Comparison of ENCODE assay signal across 13 cellular contexts in the genomic region with DNA sequence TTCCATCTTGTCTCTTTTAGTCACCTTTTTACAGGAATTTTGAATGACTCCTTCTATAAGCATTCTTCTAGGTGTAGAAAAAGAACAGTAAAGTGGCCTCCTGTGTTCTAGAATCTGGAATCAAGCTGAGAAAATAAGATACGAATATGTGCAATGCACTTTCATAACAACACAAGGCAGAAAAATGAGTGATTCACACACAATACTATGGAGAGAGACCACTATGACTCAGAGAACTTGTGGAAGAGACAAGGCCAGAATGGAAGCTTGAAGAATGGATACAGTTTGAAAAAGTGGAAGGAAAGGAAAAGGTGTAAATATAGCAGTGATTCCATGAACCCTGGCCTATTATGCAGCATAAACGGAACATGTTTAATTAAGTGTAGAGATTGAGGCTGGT. TPM values are rescaled to one million over a fixed set of nuclear protein-coding genes. Genes with fewer than 3 reads are reported as not detected.
DNase-seq lines count a peak whose midpoint lies in the region; ATAC-seq and TF ChIP-seq lines count a peak whose summit lies in the region.
"Had no signal": no experiment of that assay in that cellular context is flagged by ENCODE, and none has a peak within 500 bp of the region (broad histone marks: within the 10 kb centered on the region; RNA-seq: fewer than 3 reads in every experiment).

No MANE protein-coding gene starts in this region.

- peaks cover 0 to 4% (median 0%) of the 10 kb centered on the region in 7 donors for H3K9me3 Mint-ChIP-seq in CD4-positive, CD25-positive, alpha-beta regulatory T cell
- no peaks in the 10 kb centered on the region for H3K9me3 Mint-ChIP-seq in activated T-helper 17 cell treated with anti-CD3 and anti-CD28 coated beads, Interleukin-2, amount 50 U/mL, for 72 hours
- no peaks in the 10 kb centered on the region for H3K9me3 Mint-ChIP-seq in endodermal cell

- no peaks in the 10 kb centered on the region for H3K27me3 Mint-ChIP-seq in CD4-positive, CD25-positive, alpha-beta regulatory T cell
- H3K27me3 Mint-ChIP-seq in activated T-helper 17 cell treated with anti-CD3 and anti-CD28 coated beads, Interleukin-2, amount 50 U/mL, for 72 hours = no peaks in the 10 kb centered on the region
- H3K27me3 Mint-ChIP-seq in endodermal cell (ENCODE audit: insufficient read depth) = no peaks in the 10 kb centered on the region

- peaks cover 9% of the 10 kb centered on the region for H3K4me1 ChIP-seq in CD4-positive, CD25-positive, alpha-beta regulatory T cell (ENCODE audit: control insufficient read depth, insufficient read depth, low read length, poor library complexity, severe bottlenecking)
- H3K4me1 ChIP-seq in foreskin keratinocyte (no peaks in the 10 kb centered on the region), endodermal cell (ENCODE audit: control insufficient read depth, insufficient read depth, low read length) (no peaks in the 10 kb centered on the region)
- H3K4me1 ChIP-seq: Caco-2 had no signal

- H3K27ac ChIP-seq in CD4-positive, CD25-positive, alpha-beta regulatory T cell (ENCODE audit: insufficient read depth, low read length, poor library complexity, severe bottlenecking) = no peak overlapping the region
- H3K27ac ChIP-seq in foreskin keratinocyte (no peak overlapping the region), endodermal cell (ENCODE audit: low read depth, low read length) (no peak overlapping the region)

- no peak overlapping the region for H3K9ac ChIP-seq in endodermal cell (ENCODE audit: extremely low read depth, low read length, poor library complexity, severe bottlenecking)

- peak overlapping the region in 1 of 3 donors; percentile 43 for H3K27ac Mint-ChIP-seq in CD4-positive, CD25-positive, alpha-beta regulatory T cell
- H3K27ac Mint-ChIP-seq in activated T-helper 17 cell treated with anti-CD3 and anti-CD28 coated beads, Interleukin-2, amount 50 U/mL, for 72 hours = no peak overlapping the region
- no peak overlapping the region for H3K27ac Mint-ChIP-seq in endodermal cell

- no peaks in the 10 kb centered on the region for H3K27me3 ChIP-seq in CD4-positive, CD25-positive, alpha-beta regulatory T cell (ENCODE audit: control insufficient read depth, insufficient read depth, low read length)
- no peaks in the 10 kb centered on the region for H3K27me3 ChIP-seq in foreskin keratinocyte
- H3K27me3 ChIP-seq in endodermal cell (ENCODE audit: control insufficient read depth, insufficient read depth, low read length, poor library complexity, severe bottlenecking) = no peaks in the 10 kb centered on the region

- ATAC-seq in CD4-positive, CD25-positive, alpha-beta regulatory T cell (ENCODE audit: low read depth in 2 of 2) = no peak
- peak; percentile 76 for ATAC-seq in activated T-helper 17 cell treated with anti-CD3 and anti-CD28 coated beads, Interleukin-2, amount 50 U/mL, for 72 hours (replicated peaks)
- ATAC-seq in foreskin keratinocyte = peak; percentile 34
- ATAC-seq: HCT116 had no signal

- no peaks in the 10 kb centered on the region for H3K36me3 Mint-ChIP-seq in CD4-positive, CD25-positive, alpha-beta regulatory T cell
- no peaks in the 10 kb centered on the region for H3K36me3 Mint-ChIP-seq in activated T-helper 17 cell treated with anti-CD3 and anti-CD28 coated beads, Interleukin-2, amount 50 U/mL, for 72 hours (ENCODE audit: low read depth)
- H3K36me3 Mint-ChIP-seq in endodermal cell (ENCODE audit: low read depth) = no peaks in the 10 kb centered on the region

- no peaks in the 10 kb centered on the region for H3K36me3 ChIP-seq in CD4-positive, CD25-positive, alpha-beta regulatory T cell (ENCODE audit: control insufficient read depth, insufficient read depth, low read length)
- no peaks in the 10 kb centered on the region for H3K36me3 ChIP-seq in endodermal cell (ENCODE audit: control insufficient read depth, insufficient read depth, low read length)

- peak overlapping the region in 3 of 4 donors; percentile 55 to 70 (median 60) for H3K4me3 Mint-ChIP-seq in CD4-positive, CD25-positive, alpha-beta regulatory T cell
- H3K4me3 Mint-ChIP-seq in activated T-helper 17 cell treated with anti-CD3 and anti-CD28 coated beads, Interleukin-2, amount 50 U/mL, for 72 hours = peak overlapping the region; percentile 29
- no peak overlapping the region for H3K4me3 Mint-ChIP-seq in endodermal cell

- H3K4me1 Mint-ChIP-seq in CD4-positive, CD25-positive, alpha-beta regulatory T cell = peaks cover 18 to 34% (median 24%) of the 10 kb centered on the region in 4 donors
- H3K4me1 Mint-ChIP-seq in activated T-helper 17 cell treated with anti-CD3 and anti-CD28 coated beads, Interleukin-2, amount 50 U/mL, for 72 hours = peaks cover 11% of the 10 kb centered on the region
- no peaks in the 10 kb centered on the region for H3K4me1 Mint-ChIP-seq in endodermal cell

- 80 to 94% methylated on average over 2 of the region's 2 CpGs for WGBS in endodermal cell (ENCODE audit: insufficient coverage in 1 of 2, insufficient read length in 1 of 2), 2 experiments

- TF ChIP-seq CTCF in foreskin keratinocyte (conservative IDR thresholded peaks at IDR 0.05) = no peak
- no peak for TF ChIP-seq CTCF in endodermal cell (conservative IDR thresholded peaks at IDR 0.05)

- H3K4me3 ChIP-seq in CD4-positive, CD25-positive, alpha-beta regulatory T cell (ENCODE audit: low read depth, low read length) = peak overlapping the region; percentile 79
- H3K4me3 ChIP-seq in endodermal cell (ENCODE audit: low read length) = no peak overlapping the region

- no peaks in the 10 kb centered on the region for H3K9me3 ChIP-seq in CD4-positive, CD25-positive, alpha-beta regulatory T cell (ENCODE audit: control insufficient read depth in 2 of 2, low read length in 2 of 2)
- no peaks in the 10 kb centered on the region for H3K9me3 ChIP-seq in endodermal cell (ENCODE audit: control insufficient read depth, low read length)
- H3K9me3 ChIP-seq: Caco-2 had no signal

- DNase-seq in CD4-positive, CD25-positive, alpha-beta regulatory T cell = no peak
- DNase-seq in HT1080 (ENCODE audit: low read depth) = peak; percentile 68
- peak; percentile 49 to 70 for DNase-seq in foreskin keratinocyte
- DNase-seq in RPMI8226 = no peak
- no peak for DNase-seq in DMS 273 treated with DMSO at 0.1 percent for 48 hours (lab: John Stamatoyannopoulos, UW)
- DNase-seq in NOMO-1 treated with DMSO at 0.1 percent for 48 hours (lab: John Stamatoyannopoulos, UW; ENCODE audit: unreplicated experiment) = no peak
- DNase-seq in endodermal cell = no peak
- DNase-seq: aorta; Caco-2; NCI-H526; stimulated activated CD4-positive, alpha-beta T cell treated with anti-CD3 and anti-CD28 coated beads, Interleukin-2, amount 100 ng/mL, for 24 hours had no signal

RNA-seq across cellular contexts. Expression of gene SAMSN1, which starts 57.1 kb away (rescaled TPM):
- total RNA-seq in CD4-positive, CD25-positive, alpha-beta regulatory T cell = 112 TPM
- 10 to 100 TPM; 44.8 to 51.6 (median 50.5) TPM for polyA plus RNA-seq in CD4-positive, CD25-positive, alpha-beta regulatory T cell
- total RNA-seq in HT1080 (2014; rRNA removed; shearing (Covaris generic)) = not detected in 2 replicates
- 0.21 and 0.64 TPM in 2 replicates for polyA plus RNA-seq in HT1080 (2015; cell fraction: cytosol; rRNA removed)
- polyA plus RNA-seq in HT1080 (2015; cell fraction: nucleus; rRNA removed) = 0.27 and 0.47 TPM in 2 replicates
- total RNA-seq in activated T-helper 17 cell treated with anti-CD3 and anti-CD28 coated beads, Interleukin-2, amount 50 U/mL, for 72 hours = 10 to 100 TPM; 76.9 to 93.3 TPM
- not detected in 2 replicates for total RNA-seq in foreskin keratinocyte
- polyA plus RNA-seq in foreskin keratinocyte = not detected in 2 replicates
- total RNA-seq in endodermal cell = 1 to 10 TPM in 1 of 2 donors, not detected in 1; 1.4 TPM
- 0.46 TPM for polyA plus RNA-seq in endodermal cell (2013, experiment 1 of 2)
- 0.37 TPM for polyA plus RNA-seq in endodermal cell (2013, experiment 2 of 2)
- total RNA-seq: Caco-2 had no signal

Comparison
In these comparisons a context has a peak if more than half of its experiments do, and no peak if none do; other contexts are left out.
1. ATAC-seq: peak in activated T-helper 17 cell treated with anti-CD3 and anti-CD28 coated beads, Interleukin-2, amount 50 U/mL, for 72 hours (single experiment) and foreskin keratinocyte (single experiment); none in CD4-positive, CD25-positive, alpha-beta regulatory T cell (0 of 2).
2. DNase-seq: peak in HT1080 (single experiment) and foreskin keratinocyte (2 of 2); none in CD4-positive, CD25-positive, alpha-beta regulatory T cell (0 of 3), RPMI8226 (single experiment), DMS 273 treated with DMSO at 0.1 percent for 48 hours (single experiment), NOMO-1 treated with DMSO at 0.1 percent for 48 hours (single experiment) and endodermal cell (single experiment).
3. RNA of gene SAMSN1, which starts 57.1 kb away (total RNA-seq): 112 TPM in CD4-positive, CD25-positive, alpha-beta regulatory T cell (single experiment) and 76.9 to 93.3 TPM in activated T-helper 17 cell treated with anti-CD3 and anti-CD28 coated beads, Interleukin-2, amount 50 U/mL, for 72 hours; 1.4 TPM in endodermal cell, not detected in HT1080 and not detected in foreskin keratinocyte; every median in the first group is over 10 times any median in the second.